In the genomic region with DNA sequence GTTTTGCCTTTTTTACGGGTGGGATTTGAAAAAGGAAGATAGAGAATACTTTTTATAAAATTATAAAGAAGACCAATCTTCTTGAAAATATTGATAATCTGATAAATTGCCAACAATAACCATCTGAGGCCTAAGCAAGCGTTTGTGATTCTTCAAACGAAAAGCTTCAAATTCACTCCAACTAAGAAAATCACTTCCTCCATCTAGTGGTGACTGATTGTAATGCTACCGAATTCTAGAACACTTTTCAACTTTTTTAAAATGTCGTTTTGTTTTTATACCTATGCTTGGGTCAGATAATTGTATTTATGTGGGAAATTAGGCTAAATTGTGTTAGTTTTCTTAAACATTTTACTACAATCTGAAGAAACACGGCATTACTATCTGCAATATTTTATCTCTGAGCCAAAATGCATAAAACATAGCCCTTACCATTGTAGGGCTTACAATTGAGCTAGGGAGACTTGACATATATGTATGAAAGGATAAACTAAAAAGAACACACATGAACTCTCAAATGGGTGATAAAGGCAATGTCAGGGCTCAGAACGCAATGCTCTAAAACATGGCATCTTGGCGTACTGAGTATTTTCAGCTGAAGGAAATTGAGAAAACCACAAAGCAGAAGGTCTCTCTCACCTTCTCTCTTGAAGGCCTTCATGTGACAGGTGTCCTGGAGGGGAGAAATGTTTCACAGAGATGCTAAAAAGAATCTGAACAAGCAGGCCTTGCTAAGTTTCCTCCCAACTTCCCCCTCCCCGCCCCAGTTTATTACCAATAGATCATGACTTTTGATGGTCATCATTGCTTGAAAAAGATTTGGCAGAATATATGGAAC, we compare ENCODE assay signal across 7 cellular contexts. TPM values are rescaled to one million over a fixed set of nuclear protein-coding genes. Genes with fewer than 3 reads are reported as not detected.
DNase-seq lines count a peak whose midpoint lies in the region; ATAC-seq lines count a peak whose summit lies in the region.

No MANE protein-coding gene starts in this region.

- H3K4me3 Mint-ChIP-seq in activated CD4-positive, alpha-beta memory T cell treated with anti-CD3 and anti-CD28 coated beads for 36 hours, result no peak overlapping the region

- H3K4me3 ChIP-seq in skeletal muscle cell (ENCODE audit: low read depth, low read length), result no peak overlapping the region

- peak; percentile 78 for ATAC-seq in GM21526 (IDR thresholded peaks at IDR 0.05; ENCODE audit: low FRiP score, unreplicated experiment)

- DNase-seq in G401 (ENCODE audit: low spot score), result peak; percentile 44
- peak; percentile 69 for DNase-seq in NAMALWA (ENCODE audit: low spot score)
- DNase-seq in SKM-1 treated with dmso at 0.1 percent for 144 hours (lab: John Stamatoyannopoulos, UW; ENCODE audit: unreplicated experiment), result peak; percentile 33
- peak; percentile 37 for DNase-seq in fibroblast of the conjunctiva (ENCODE audit: low read depth)
- peak; percentile 4 for DNase-seq in skeletal muscle cell (ENCODE audit: low read depth)
- no peak for DNase-seq in activated CD4-positive, alpha-beta memory T cell treated with anti-CD3 and anti-CD28 coated beads for 36 hours

- H3K36me3 Mint-ChIP-seq in activated CD4-positive, alpha-beta memory T cell treated with anti-CD3 and anti-CD28 coated beads for 36 hours, result no peaks in the 10 kb centered on the region

- H3K9me3 Mint-ChIP-seq in activated CD4-positive, alpha-beta memory T cell treated with anti-CD3 and anti-CD28 coated beads for 36 hours, result no peaks in the 10 kb centered on the region

- CTCF ChIA-PET in activated CD4-positive, alpha-beta memory T cell treated with anti-CD3 and anti-CD28 coated beads for 36 hours (lab: Charles Lee), result interaction anchor here (0.7 to 5.7 kb wide), 14 partner anchors 8 to 1069 kb away, joined by 3 to 50 read pairs (median 4); no protein-coding TSS in a partner anchor

- H3K27me3 Mint-ChIP-seq in activated CD4-positive, alpha-beta memory T cell treated with anti-CD3 and anti-CD28 coated beads for 36 hours, result no peaks in the 10 kb centered on the region

- in situ Hi-C loops in G401 (cut with HindIII; ENCODE audit: low sequenced_read_pairs), result no loop called here

- no peak overlapping the region for H3K27ac Mint-ChIP-seq in activated CD4-positive, alpha-beta memory T cell treated with anti-CD3 and anti-CD28 coated beads for 36 hours

- H3K4me1 Mint-ChIP-seq in activated CD4-positive, alpha-beta memory T cell treated with anti-CD3 and anti-CD28 coated beads for 36 hours (ENCODE audit: low read depth), result peaks cover 10% of the 10 kb centered on the region

- intact Hi-C loops in activated CD4-positive, alpha-beta memory T cell treated with anti-CD3 and anti-CD28 coated beads for 36 hours (cut with micrococcal nuclease), result loop anchor here (1.0 kb wide), 1 partner anchor 147 kb away; no protein-coding TSS in a partner anchor

- POLR2A ChIA-PET in activated CD4-positive, alpha-beta memory T cell treated with anti-CD3 and anti-CD28 coated beads for 36 hours (lab: Charles Lee), result no interaction called here

RNA-seq across cellular contexts. Expression of a gene that starts 36.8 kb away (rescaled TPM):
- total RNA-seq in G401 (2014; rRNA removed; shearing (Covaris generic)), result 22.7 and 41.9 TPM in 2 replicates
- 10 to 100 TPM; 25.3 to 31.2 TPM for total RNA-seq in activated CD4-positive, alpha-beta memory T cell treated with anti-CD3 and anti-CD28 coated beads for 36 hours
